In genomic region chr10:125136087-125136486, GRCh38 we compare ENCODE assay signal across 13 cellular contexts. TPM values are rescaled to one million over a fixed set of nuclear protein-coding genes. Genes with fewer than 3 reads are reported as not detected.
DNase-seq lines count a peak whose midpoint lies in the region; ATAC-seq and TF ChIP-seq lines count a peak whose summit lies in the region.
"Had no signal": no experiment of that assay in that cellular context is flagged by ENCODE, and none has a peak within 500 bp of the region (broad histone marks: within the 10 kb centered on the region; RNA-seq: fewer than 3 reads in every experiment).

No MANE protein-coding gene starts in this region.

- H3K27me3 Mint-ChIP-seq in HFFc6 (ENCODE audit: insufficient read depth), result peaks cover 8% of the 10 kb centered on the region

- no peak overlapping the region for H3K9ac ChIP-seq in mesendoderm (ENCODE audit: low read length)

- H3K36me3 ChIP-seq in body of pancreas (replicated peaks in 1 of 2; ENCODE audit: insufficient read depth in 1 of 2, low read depth in 2 of 2) (peaks cover 0 to 1% of the 10 kb centered on the region in 2 donors), mesendoderm (ENCODE audit: control insufficient read depth, insufficient read depth, low read length) (peaks cover 1% of the 10 kb centered on the region), thyroid gland (peaks cover 3 to 7% of the 10 kb centered on the region in 2 donors)

- peaks cover 55% of the 10 kb centered on the region for H3K4me1 Mint-ChIP-seq in HFFc6 (ENCODE audit: low read depth)

- intact Hi-C loops in body of pancreas (cut with DNase I) (no loop called here), thyroid gland (cut with DNase I) (loop anchor here (5.0 kb wide), 1 partner anchor 74 kb away; no protein-coding TSS in a partner anchor)

- TF ChIP-seq CTCF in HFFc6 (IDR thresholded peaks at IDR 0.05), result no peak
- no peak for TF ChIP-seq CTCF in body of pancreas (IDR thresholded peaks at IDR 0.05)
- TF ChIP-seq CTCF in thyroid gland (IDR thresholded peaks at IDR 0.05), result no peak

- no peaks in the 10 kb centered on the region for H3K9me3 Mint-ChIP-seq in HFFc6

- TF ChIP-seq POLR2A in body of pancreas (IDR thresholded peaks at IDR 0.05) (no peak), thyroid gland (IDR thresholded peaks at IDR 0.05) (no peak)

- H4K5ac ChIP-seq in mesendoderm (ENCODE audit: low read length), result no peak overlapping the region

- H2BK15ac ChIP-seq in mesendoderm (replicated peaks; ENCODE audit: low read depth), result no peak overlapping the region

- no peak for ATAC-seq in body of pancreas

- H3K4me2 ChIP-seq in mesendoderm (ENCODE audit: low read length), result no peak overlapping the region

- H2BK120ac ChIP-seq in mesendoderm (ENCODE audit: low read depth, low read length), result no peak overlapping the region

- H3K23ac ChIP-seq in mesendoderm (ENCODE audit: low read length), result no peak overlapping the region

- no peak overlapping the region for H3K4me3 ChIP-seq in body of pancreas
- no peak overlapping the region for H3K4me3 ChIP-seq in mesendoderm (ENCODE audit: low read length)
- H3K4me3 ChIP-seq in thyroid gland (replicated peaks in 1 of 3), result no peak overlapping the region
- H3K4me3 ChIP-seq: HAP-1, SK-N-MC had no signal

- H3K79me2 ChIP-seq in mesendoderm (ENCODE audit: control insufficient read depth, insufficient read depth, low read length), result peaks cover 98% of the 10 kb centered on the region

- H3K27me3 ChIP-seq in body of pancreas, result no peaks in the 10 kb centered on the region
- H3K27me3 ChIP-seq in mesendoderm (ENCODE audit: insufficient read depth, low read length, poor library complexity), result no peaks in the 10 kb centered on the region
- H3K27me3 ChIP-seq in thyroid gland, result no peaks in the 10 kb centered on the region

- H3K27ac ChIP-seq in body of pancreas (peak overlapping the region; percentile 68 to 85 (median 72)), mesendoderm (ENCODE audit: low read depth, low read length) (no peak overlapping the region), thyroid gland (peak overlapping the region; percentile 10 to 61 (median 59))
- H3K27ac ChIP-seq: SK-N-MC had no signal

- DNase-seq in HFFc6 (no peak), body of pancreas (peak in 1 of 4 donors; percentile 5), mesendoderm (no peak), thyroid gland (peak in 1 of 2 donors; percentile 45), dedifferentiated amniotic fluid mesenchymal stem cell (ENCODE audit: extremely low spot score) (no peak), RPMI8226 (no peak)
- no peak for DNase-seq in stimulated activated CD4-positive, alpha-beta T cell treated with anti-CD3 and anti-CD28 coated beads, Interleukin-2, amount 100 ng/mL, for 24 hours
- DNase-seq: C1 segment of cervical spinal cord, KBM-7, NCI-H1048, NCI-H2107 had no signal

- no peak overlapping the region for H2BK5ac ChIP-seq in mesendoderm (ENCODE audit: low read length)

- H3K4me1 ChIP-seq in body of pancreas (peaks cover 53% of the 10 kb centered on the region), mesendoderm (ENCODE audit: control insufficient read depth, low read depth, low read length) (peaks cover 14% of the 10 kb centered on the region), thyroid gland (peaks cover 60 to 68% of the 10 kb centered on the region in 2 donors)

- WGBS in body of pancreas, 2 donors, result 75 to 80% methylated on average over 4 of the region's 4 CpGs
- no CpG with 5 or more reads among the region's 4 CpGs for WGBS in mesendoderm (ENCODE audit: extremely low coverage, insufficient coverage, low lambda C conversion rate)
- 63 to 64% methylated on average over 3 to 4 of the region's 4 CpGs for WGBS in thyroid gland, 2 donors

- peaks cover 23% of the 10 kb centered on the region for H3K79me1 ChIP-seq in mesendoderm (ENCODE audit: low read length)

- H3K36me3 Mint-ChIP-seq in HFFc6 (ENCODE audit: low read depth), result peaks cover 28% of the 10 kb centered on the region

- no peak overlapping the region for H3K4me3 Mint-ChIP-seq in HFFc6

- H3K27ac Mint-ChIP-seq in HFFc6, result peak overlapping the region; percentile 39; the same call in 1 of the 2 replicates

- H3K9me3 ChIP-seq in body of pancreas (no peaks in the 10 kb centered on the region), thyroid gland (no peaks in the 10 kb centered on the region)
- H3K9me3 ChIP-seq: HAP-1 had no signal

- no peak overlapping the region for H3K18ac ChIP-seq in mesendoderm (ENCODE audit: low read length)

- H3K56ac ChIP-seq in mesendoderm (ENCODE audit: low read length), result peak overlapping the region; percentile 36

- no peak overlapping the region for H2AK5ac ChIP-seq in mesendoderm (ENCODE audit: low read length)

- H4K8ac ChIP-seq in mesendoderm (ENCODE audit: low read depth, low read length), result no peak overlapping the region

- H3K4ac ChIP-seq in mesendoderm (ENCODE audit: low read depth, low read length), result no peak overlapping the region

RNA-seq across cellular contexts. Expression of gene CTBP2, which starts 24.3 kb away (rescaled TPM):
- 10 to 100 TPM; 70.6 to 86.9 (median 78.8) TPM for total RNA-seq in HFFc6 (2021; fragmentation: NEBNext Ultra II Directional; extraction: Animal tissue kit (Norgen Biotek cat#: 25700))
- total RNA-seq in body of pancreas, result 10 to 100 TPM; 32.0 to 49.0 TPM
- polyA plus RNA-seq in mesendoderm (2013, experiment 1 of 2), result 135 TPM
- polyA plus RNA-seq in mesendoderm (2013, experiment 2 of 2), result 136 TPM
- 100 to 1,000 TPM in 3 of 4 donors, 10 to 100 TPM in 1; 92.4 to 136 (median 125) TPM for total RNA-seq in thyroid gland
